Comparison of ENCODE assay signal across 8 cellular contexts in genomic region chr18:61435064-61435652, GRCh38.
A peak's percentile ranks its signal among the peaks of the same experiment; 100 is the strongest.
DNase-seq lines count a peak whose midpoint lies in the region; ATAC-seq and TF ChIP-seq lines count a peak whose summit lies in the region.

No MANE protein-coding gene starts in this region.

- no peak overlapping the region for H3K4me2 ChIP-seq in neural progenitor cell

- H3K4me1 Mint-ChIP-seq in brain (no peaks in the 10 kb centered on the region), neural progenitor cell (no peaks in the 10 kb centered on the region)

- no peak overlapping the region for H2AFZ ChIP-seq in neural progenitor cell (replicated peaks)

- H3K4me3 ChIP-seq in neural progenitor cell, result no peak overlapping the region

- TF ChIP-seq CTCF in brain (conservative IDR thresholded peaks at IDR 0.05), result peak; percentile 23 to 62
- TF ChIP-seq CTCF in neural progenitor cell (IDR thresholded peaks at IDR 0.05), result peak; percentile 78

- DNase-seq in NCI-H2196 (lab: John Stamatoyannopoulos, UW; ENCODE audit: unreplicated experiment) (peak; percentile 6), NCI-H2196 treated with DMSO at 0.1 percent for 48 hours (lab: John Stamatoyannopoulos, UW; ENCODE audit: unreplicated experiment) (no peak), neural progenitor cell (ENCODE audit: low spot score) (peak; percentile 52), COLO668 (lab: John Stamatoyannopoulos, UW; ENCODE audit: unreplicated experiment) (no peak)

- no peak for TF ChIP-seq EP300 in Ishikawa (IDR thresholded peaks at IDR 0.05; ENCODE audit: borderline replicate concordance)

- no peaks in the 10 kb centered on the region for H3K4me1 ChIP-seq in neural progenitor cell

- peak; percentile 18; the same call in 1 of the 2 replicates for TF ChIP-seq RAD21 in Ishikawa (IDR thresholded peaks at IDR 0.05; ENCODE audit: low read depth)

- H3K9me3 ChIP-seq in neural progenitor cell (ENCODE audit: low read depth), result no peaks in the 10 kb centered on the region

- no peaks in the 10 kb centered on the region for H3K79me2 ChIP-seq in neural progenitor cell (ENCODE audit: low read depth)

- H4K20me1 ChIP-seq in neural progenitor cell (ENCODE audit: low read depth), result no peaks in the 10 kb centered on the region

- H3K36me3 Mint-ChIP-seq in brain, result no peaks in the 10 kb centered on the region
- H3K36me3 Mint-ChIP-seq in neural progenitor cell, result no peaks in the 10 kb centered on the region

- H3K9ac ChIP-seq in neural progenitor cell, result no peak overlapping the region

- H3K4me3 Mint-ChIP-seq in brain, result no peak overlapping the region
- no peak overlapping the region for H3K4me3 Mint-ChIP-seq in neural progenitor cell

- ATAC-seq in GM21576 (IDR thresholded peaks at IDR 0.05; ENCODE audit: unreplicated experiment), result peak; percentile 84
- ATAC-seq in GM21825 (IDR thresholded peaks at IDR 0.05; ENCODE audit: unreplicated experiment), result no peak

- peaks cover 0 to 9% (median 3%) of the 10 kb centered on the region in 5 experiments for H3K9me3 Mint-ChIP-seq in brain
- H3K9me3 Mint-ChIP-seq in neural progenitor cell, result no peaks in the 10 kb centered on the region

- H3K36me3 ChIP-seq in neural progenitor cell, result no peaks in the 10 kb centered on the region

- H3K27ac ChIP-seq in neural progenitor cell, result no peak overlapping the region

- no peaks in the 10 kb centered on the region for H3F3A ChIP-seq in neural progenitor cell (ENCODE audit: low read depth)

- H3K27me3 ChIP-seq in neural progenitor cell, result no peaks in the 10 kb centered on the region

- no peaks in the 10 kb centered on the region for H3K27me3 Mint-ChIP-seq in brain
- peaks cover 5% of the 10 kb centered on the region for H3K27me3 Mint-ChIP-seq in neural progenitor cell (ENCODE audit: insufficient read depth, low read depth)

- H3K27ac Mint-ChIP-seq in brain (no peak overlapping the region), neural progenitor cell (no peak overlapping the region)

TF ChIP-seq in Ishikawa, 13 proteins besides CTCF, POLR2A, EP300 and RAD21:
- TF ChIP-seq, protein P1, sequence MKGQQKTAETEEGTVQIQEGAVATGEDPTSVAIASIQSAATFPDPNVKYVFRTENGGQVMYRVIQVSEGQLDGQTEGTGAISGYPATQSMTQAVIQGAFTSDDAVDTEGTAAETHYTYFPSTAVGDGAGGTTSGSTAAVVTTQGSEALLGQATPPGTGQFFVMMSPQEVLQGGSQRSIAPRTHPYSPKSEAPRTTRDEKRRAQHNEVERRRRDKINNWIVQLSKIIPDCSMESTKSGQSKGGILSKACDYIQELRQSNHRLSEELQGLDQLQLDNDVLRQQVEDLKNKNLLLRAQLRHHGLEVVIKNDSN (IDR thresholded peaks at IDR 0.05), result no peak
- TF ChIP-seq TAF1 (IDR thresholded peaks at IDR 0.05; ENCODE audit: low read depth), result no peak

Comparison
In these comparisons a context has a peak if more than half of its experiments do, and no peak if none do; other contexts are left out.
1. DNase-seq: peak in NCI-H2196 (single experiment) and neural progenitor cell (single experiment); none in NCI-H2196 treated with DMSO at 0.1 percent for 48 hours (single experiment) and COLO668 (single experiment).